Comparison of ENCODE assay signal across 10 cellular contexts in the genomic region with DNA sequence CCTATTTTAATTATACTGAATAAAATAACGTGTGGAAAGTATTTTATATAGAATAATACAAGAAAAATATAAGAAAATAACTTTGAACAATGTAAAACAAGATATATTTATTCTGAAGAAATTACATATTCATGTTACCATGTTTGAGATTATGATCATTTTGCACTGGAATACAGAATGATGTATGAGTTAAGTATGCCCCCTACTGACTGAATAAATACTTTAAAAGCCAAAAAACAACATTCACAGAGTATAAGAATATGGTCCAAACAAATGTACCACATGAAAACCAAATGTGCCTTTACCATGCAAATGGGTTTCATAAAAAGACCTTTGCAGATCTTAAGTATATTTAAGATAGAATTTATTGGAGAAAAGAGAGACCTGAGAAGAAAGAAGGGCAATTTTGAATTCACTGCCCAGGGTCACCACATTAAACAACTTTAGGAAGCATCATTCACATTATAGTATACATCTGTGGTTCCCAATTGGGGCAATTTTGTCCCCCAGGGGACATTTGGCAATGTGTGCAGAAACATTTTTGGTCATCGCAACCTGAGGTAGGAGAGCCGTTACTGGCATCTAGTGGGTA.
A peak's percentile ranks its signal among the peaks of the same experiment; 100 is the strongest.
DNase-seq lines count a peak whose midpoint lies in the region; ATAC-seq, FAIRE-seq and TF ChIP-seq lines count a peak whose summit lies in the region.
"Had no signal": no experiment of that assay in that cellular context is flagged by ENCODE, and none has a peak within 500 bp of the region (broad histone marks: within the 10 kb centered on the region; RNA-seq: fewer than 3 reads in every experiment).

No MANE protein-coding gene starts in this region.

- no peak overlapping the region for H3K9ac ChIP-seq in GM12878 (ENCODE audit: control insufficient read depth, insufficient read depth, low read length)
- H3K9ac ChIP-seq: BLaER1 had no signal

- POLR2A ChIA-PET in GM12878 (lab: Charles Lee), result no interaction called here

- H2AFZ ChIP-seq in GM12878 (ENCODE audit: control insufficient read depth, low read depth, low read length), result no peak overlapping the region

- CTCF ChIA-PET in GM12878 (lab: Yijun Ruan, JAX), result interaction anchor here (0.6 to 2.3 kb wide), 17 partner anchors 11 to 632 kb away, joined by 3 to 32 read pairs (median 4); no protein-coding TSS in a partner anchor

- H3K4me3 ChIP-seq in GM12878, result no peak overlapping the region
- H3K4me3 ChIP-seq: BLaER1 had no signal

- H3K27ac Mint-ChIP-seq in naive B cell, result no peak overlapping the region
- H3K27ac Mint-ChIP-seq: T-cell had no signal

- H3K4me1 Mint-ChIP-seq in naive B cell, result no peaks in the 10 kb centered on the region
- H3K4me1 Mint-ChIP-seq: T-cell had no signal

- peak; percentile 18 for DNase-seq in DMS79 treated with DMSO at 0.1 percent for 48 hours (lab: John Stamatoyannopoulos, UW)
- no peak for DNase-seq in DMS79 (lab: John Stamatoyannopoulos, UW)
- DNase-seq in LHCN-M2 (ENCODE audit: low read depth), result peak; percentile 15
- no peak for DNase-seq in GM12878 (ENCODE audit: low read depth, low spot score)
- DNase-seq in naive B cell, result peak; percentile 1
- DNase-seq in epidermal melanocyte (ENCODE audit: insufficient read length, low spot score), result no peak
- DNase-seq in NCI-H1417 treated with DMSO at 0.1 percent for 48 hours (lab: John Stamatoyannopoulos, UW), result no peak
- DNase-seq in activated CD8-positive, alpha-beta memory T cell treated with anti-CD3 and anti-CD28 coated beads for 24 hours, result no peak
- DNase-seq: T-cell had no signal

- peak; percentile 96 for FAIRE-seq in GM12878 (lab: Jason Lieb, UNC)

- intact Hi-C loops in GM12878 (cut with micrococcal nuclease; ENCODE audit: unreplicated experiment), result loop anchor here (1.0 to 10.0 kb wide), 4 partner anchors 161 to 736 kb away; partner anchors contain the start of gene TGFBR3

- no peak overlapping the region for H3K4me2 ChIP-seq in GM12878 (ENCODE audit: control insufficient read depth, insufficient read depth)
- H3K4me2 ChIP-seq: BLaER1 had no signal

- TF ChIP-seq RAD21 in GM12878 (IDR thresholded peaks at IDR 0.05; ENCODE audit: insufficient read depth, low read depth, low read length), result peak; percentile 74

- RAD21 ChIA-PET in GM12878 (lab: Charles Lee; ENCODE audit: unreplicated experiment), result interaction anchor here (0.9 to 1.6 kb wide), 3 partner anchors 18 to 313 kb away, joined by 3 to 22 read pairs (median 3); no protein-coding TSS in a partner anchor

- peak in 2 of 3 experiments; percentile 16 to 34; a peak in 4 of 6 replicates for TF ChIP-seq CTCF in GM12878 (IDR thresholded peaks at IDR 0.05 in 2 of 3, conservative IDR thresholded peaks at IDR 0.05 in 1 of 3; ENCODE audit: control insufficient read depth in 2 of 3, extremely low read depth in 1 of 3, insufficient read depth in 1 of 3, low read depth in 3 of 3, low read length in 3 of 3)

- SMC1A ChIA-PET in GM12878 (lab: Charles Lee; ENCODE audit: uncharacterized antibody, unreplicated experiment), result interaction anchor here (0.7 to 2.3 kb wide), 9 partner anchors 21 to 781 kb away, joined by 3 to 25 read pairs (median 3); no protein-coding TSS in a partner anchor

- peaks cover 4 to 13% of the 10 kb centered on the region in 2 donors for H3K36me3 Mint-ChIP-seq in naive B cell
- H3K36me3 Mint-ChIP-seq: T-cell had no signal

- H3K79me2 ChIP-seq in GM12878 (ENCODE audit: control insufficient read depth, insufficient read depth, low read length), result no peaks in the 10 kb centered on the region

- no peaks in the 10 kb centered on the region for H4K20me1 ChIP-seq in GM12878 (ENCODE audit: control insufficient read depth, insufficient read depth)
- H4K20me1 ChIP-seq: BLaER1 had no signal

- no peaks in the 10 kb centered on the region for H3K4me1 ChIP-seq in GM12878 (ENCODE audit: control insufficient read depth, insufficient read depth, low read length)
- H3K4me1 ChIP-seq: BLaER1 had no signal

- peak; percentile 81 for ATAC-seq in GM12878
- ATAC-seq in naive B cell (ENCODE audit: low read depth in 2 of 2), result no peak

- H3K9me3 Mint-ChIP-seq in naive B cell, result no peaks in the 10 kb centered on the region
- H3K9me3 Mint-ChIP-seq: T-cell had no signal

- no peak for TF ChIP-seq POLR2A in GM12878 (IDR thresholded peaks at IDR 0.05; ENCODE audit: low read depth, low read length)

- H3K27me3 Mint-ChIP-seq in naive B cell, result no peaks in the 10 kb centered on the region
- H3K27me3 Mint-ChIP-seq: T-cell had no signal

- no peaks in the 10 kb centered on the region for H3K36me3 ChIP-seq in GM12878 (ENCODE audit: control insufficient read depth in 2 of 2, insufficient read depth in 2 of 2, low read length in 1 of 2)

- no peak overlapping the region for H3K4me3 Mint-ChIP-seq in naive B cell
- H3K4me3 Mint-ChIP-seq: T-cell had no signal

- in situ Hi-C loops in GM12878 (cut with MboI), result loop anchor here (5.0 to 25.0 kb wide), 2 partner anchors 626 to 1111 kb away; partner anchors contain the start of gene CDC7

- no peak for TF ChIP-seq EP300 in GM12878 (IDR thresholded peaks at IDR 0.05; ENCODE audit: borderline replicate concordance in 1 of 2, control insufficient read depth in 1 of 2, low read depth in 2 of 2, low read length in 2 of 2)

- BruUV-seq in GM12878 (replicated peaks; lab: Mats Ljungman, UMichigan), result no TSS peak

- no peaks in the 10 kb centered on the region for H3K9me3 ChIP-seq in GM12878 (replicated peaks; ENCODE audit: control insufficient read depth, insufficient read depth, low read length)
- H3K9me3 ChIP-seq: BLaER1 had no signal

- no peaks in the 10 kb centered on the region for H3K27me3 ChIP-seq in GM12878 (replicated peaks in 1 of 2; ENCODE audit: control insufficient read depth in 2 of 2, insufficient read depth in 2 of 2, low read length in 1 of 2)
- H3K27me3 ChIP-seq: BLaER1 had no signal

- no peak overlapping the region for H3K27ac ChIP-seq in GM12878 (ENCODE audit: control insufficient read depth, insufficient read depth)
- H3K27ac ChIP-seq: BLaER1 had no signal

- 64% methylated on average over 3 of the region's 3 CpGs for WGBS in GM12878 (ENCODE audit: insufficient coverage, insufficient replicate concordance, low lambda C conversion rate, missing lambda C conversion rate)

TF ChIP-seq in GM12878, 131 proteins besides CTCF, POLR2A, EP300 and RAD21:
- TF ChIP-seq RFX5 (IDR thresholded peaks at IDR 0.05; ENCODE audit: low read depth, low read length) (no peak), POLR2AphosphoS5 (IDR thresholded peaks at IDR 0.05; ENCODE audit: low read length) (no peak), BRCA1 (IDR thresholded peaks at IDR 0.05; ENCODE audit: low read depth, low read length) (no peak), SMC3 (IDR thresholded peaks at IDR 0.05; ENCODE audit: borderline replicate concordance, low read length) (peak; percentile 56)
TF ChIP-seq in GM12878: peak in this region for 1.

Comparison
In these comparisons a context has a peak if more than half of its experiments do, and no peak if none do; other contexts are left out.
1. DNase-seq: peak in DMS79 treated with DMSO at 0.1 percent for 48 hours (single experiment), LHCN-M2 (single experiment) and naive B cell (single experiment); none in DMS79 (single experiment), GM12878 (single experiment), epidermal melanocyte (single experiment), NCI-H1417 treated with DMSO at 0.1 percent for 48 hours (single experiment) and activated CD8-positive, alpha-beta memory T cell treated with anti-CD3 and anti-CD28 coated beads for 24 hours (single experiment).